1 cellular context compared by ENCODE assay signal in genomic region chr9:136078498-136079011, GRCh38.
TF ChIP-seq lines count a peak whose summit lies in the region.

No MANE protein-coding gene starts in this region.

TF ChIP-seq in HepG2, 621 proteins besides CTCF, POLR2A, EP300 and RAD21:
- TF ChIP-seq KAT2B (IDR thresholded peaks at IDR 0.05; ENCODE audit: borderline replicate concordance, low read depth, low read length) (no peak), AKAP8 (CRISPR knock-in tag; IDR thresholded peaks at IDR 0.05) (0 out of 2 replicates have a peak, but pooled peaks have one; percentile 23), ZNF629 (CRISPR knock-in tag; conservative IDR thresholded peaks at IDR 0.05) (peak; percentile 58)
TF ChIP-seq in HepG2: peak in this region for 2.
